In genomic region chr16:13519871-13520270, GRCh38 we compare ENCODE assay signal across 22 cellular contexts.
"Had no signal": no experiment of that assay in that cellular context is flagged by ENCODE, and none has a peak within 500 bp of the region (broad histone marks: within the 10 kb centered on the region; RNA-seq: fewer than 3 reads in every experiment).

No MANE protein-coding gene starts in this region.

- H3K9me3 ChIP-seq: ovary, sigmoid colon, vagina had no signal

- FAIRE-seq: colon, frontal cortex, keratinocyte had no signal

- H3K4me1 ChIP-seq: lower lobe of right lung, psoas muscle, sigmoid colon, spleen, transverse colon, vagina had no signal

- DNase-seq: dorsolateral prefrontal cortex; effector CD4-positive, alpha-beta T cell; head of caudate nucleus; left ventricle myocardium superior; lower lobe of right lung; mucosa of descending colon; naive thymus-derived CD4-positive, alpha-beta T cell; occipital lobe; ovary; posterior cingulate gyrus; psoas muscle; right cardiac atrium; sigmoid colon; spleen; stimulated activated CD4-positive, alpha-beta T cell treated with anti-CD3 and anti-CD28 coated beads, Interleukin-2, amount 100 ng/mL, for 48 hours; stimulated activated naive B cell treated with anti-CD40 and anti-IgM and Interleukin-4, amounts not matched to agents 10 μg/mL and 1 μg/mL and 100 μg/mL, for 72 hours; transverse colon had no signal

- ATAC-seq: left ventricle myocardium superior; lower lobe of right lung; mucosa of descending colon; naive thymus-derived CD4-positive, alpha-beta T cell; psoas muscle; right cardiac atrium; stimulated activated naive B cell treated with anti-CD40 and anti-IgM and Interleukin-4, amounts not matched to agents 10 μg/mL and 1 μg/mL and 100 μg/mL, for 72 hours had no signal

- H3K27ac ChIP-seq: dorsolateral prefrontal cortex, lower lobe of right lung, ovary, psoas muscle, sigmoid colon, skin epidermis, spleen, transverse colon, vagina had no signal

- H3K4me3 ChIP-seq: dorsolateral prefrontal cortex, lower lobe of right lung, mucosa of descending colon, ovary, psoas muscle, sigmoid colon, skin epidermis, spleen, transverse colon, vagina had no signal

- H3K36me3 ChIP-seq: lower lobe of right lung, ovary, sigmoid colon, spleen, transverse colon, vagina had no signal

- H3K27me3 ChIP-seq: ovary, sigmoid colon, spleen, transverse colon, vagina had no signal
